Comparison of ENCODE assay signal across 8 cellular contexts in the genomic region with DNA sequence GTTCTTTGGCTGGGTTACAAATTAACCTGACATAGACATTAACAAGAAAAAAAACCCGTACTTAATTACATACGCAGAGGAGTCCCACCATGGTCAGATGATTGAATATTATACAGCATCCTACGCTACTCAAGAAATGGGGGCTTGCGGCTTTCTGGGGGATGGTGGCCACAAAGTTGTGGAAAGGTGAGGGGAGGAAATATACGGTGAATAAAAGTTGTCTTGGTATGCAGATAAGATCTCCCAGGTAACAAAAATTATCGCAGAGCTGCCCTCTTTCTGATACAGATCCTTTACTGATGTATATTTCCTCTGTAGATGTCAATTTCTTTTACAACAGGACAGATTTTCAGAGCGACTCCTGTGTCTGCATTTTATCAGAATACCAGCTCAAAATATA. TPM values are rescaled to one million over a fixed set of nuclear protein-coding genes. Genes with fewer than 3 reads are reported as not detected.
DNase-seq lines count a peak whose midpoint lies in the region; ATAC-seq and TF ChIP-seq lines count a peak whose summit lies in the region.

No MANE protein-coding gene starts in this region.

- peak; percentile 18 for DNase-seq in RKO (ENCODE audit: low spot score)
- DNase-seq in erythroblast (lab: John Stamatoyannopoulos, UW) = peak; percentile 35 to 54
- no peak for DNase-seq in trophoblast cell
- DNase-seq in NCI-H226 = no peak
- no peak for DNase-seq in NCI-H2196 (lab: John Stamatoyannopoulos, UW; ENCODE audit: unreplicated experiment)
- DNase-seq in SK-N-DZ (ENCODE audit: low spot score) = no peak

- no peak overlapping the region for H2BK12ac ChIP-seq in trophoblast cell (ENCODE audit: low read length)

- H3K9me3 ChIP-seq in ES-I3 (ENCODE audit: control insufficient read depth, insufficient read depth, low read length) = no peaks in the 10 kb centered on the region
- H3K9me3 ChIP-seq in trophoblast cell (ENCODE audit: insufficient read depth, low read depth, low read length) = no peaks in the 10 kb centered on the region

- H3K9ac ChIP-seq in ES-I3 (ENCODE audit: low read depth, low read length) (peak overlapping the region; percentile 91), trophoblast cell (ENCODE audit: low read length) (peak overlapping the region; percentile 86)

- no peak for ATAC-seq in activated CD4-positive, CD25-positive, alpha-beta regulatory T cell treated with anti-CD3 and anti-CD28 coated beads, Interleukin-2, amount 50 U/mL, for 24 hours

- H2BK5ac ChIP-seq in trophoblast cell (ENCODE audit: low read depth, low read length, poor library complexity) = no peak overlapping the region

- H3K23ac ChIP-seq in trophoblast cell (ENCODE audit: low read length) = no peak overlapping the region

- no peaks in the 10 kb centered on the region for H3K27me3 ChIP-seq in trophoblast cell (ENCODE audit: insufficient read depth, low read length)

- H3K79me2 ChIP-seq in trophoblast cell (ENCODE audit: control insufficient read depth, insufficient read depth, low read length, poor library complexity) = peaks cover 12% of the 10 kb centered on the region

- H3K36me3 ChIP-seq in ES-I3 (ENCODE audit: insufficient read depth, low read length) = peaks cover 2% of the 10 kb centered on the region
- peaks cover 2 to 3% of the 10 kb centered on the region in 2 experiments for H3K36me3 ChIP-seq in trophoblast cell (ENCODE audit: control insufficient read depth in 1 of 2, insufficient read depth in 2 of 2, low read length in 2 of 2)

- no CpG with 5 or more reads among the region's 7 CpGs for WGBS in trophoblast cell (ENCODE audit: extremely low coverage, insufficient coverage, insufficient read length)

- peaks cover 8% of the 10 kb centered on the region for H3K79me1 ChIP-seq in trophoblast cell (ENCODE audit: low read length)

- H3K18ac ChIP-seq in trophoblast cell (ENCODE audit: low read length) = no peak overlapping the region

- H4K91ac ChIP-seq in trophoblast cell (ENCODE audit: low read depth, low read length) = no peak overlapping the region

- H4K12ac ChIP-seq in trophoblast cell (ENCODE audit: low read depth, low read length) = no peak overlapping the region

- peak overlapping the region; percentile 100 for H3K4ac ChIP-seq in trophoblast cell (ENCODE audit: low read depth, low read length)

- no peak overlapping the region for H2AFZ ChIP-seq in trophoblast cell (ENCODE audit: insufficient read depth, low read length, poor library complexity)

- H2BK120ac ChIP-seq in trophoblast cell (ENCODE audit: insufficient read depth, low read length, poor library complexity) = no peak overlapping the region

- no peak overlapping the region for H3K27ac ChIP-seq in trophoblast cell (ENCODE audit: low read depth, low read length)

- H3K4me3 ChIP-seq in trophoblast cell (ENCODE audit: low read depth, low read length) = peak overlapping the region; percentile 66

- H4K8ac ChIP-seq in trophoblast cell (ENCODE audit: low read depth, low read length) = no peak overlapping the region

- peak overlapping the region; percentile 98 for H3K4me2 ChIP-seq in trophoblast cell (ENCODE audit: low read length)

- H2AK5ac ChIP-seq in trophoblast cell (ENCODE audit: low read length) = no peak overlapping the region

- no peak for TF ChIP-seq POLR2A in erythroblast (IDR thresholded peaks at IDR 0.05; ENCODE audit: low read length)

- H3K4me1 ChIP-seq in ES-I3 (ENCODE audit: insufficient read depth, low read length) (peaks cover 9% of the 10 kb centered on the region; the same call in 1 of the 2 replicates), trophoblast cell (ENCODE audit: control insufficient read depth in 1 of 2, insufficient read depth in 2 of 2, low read length in 2 of 2) (no peaks in the 10 kb centered on the region)

- H3K14ac ChIP-seq in trophoblast cell (ENCODE audit: low read length) = no peak overlapping the region

RNA-seq across cellular contexts. Expression of a gene that starts 0.9 kb away (rescaled TPM):
- 18.9 and 19.1 TPM in 2 replicates for polyA plus RNA-seq in trophoblast cell (2013)
- 75.8 and 81.5 TPM in 2 replicates for polyA plus RNA-seq in SK-N-DZ (2014; cell fraction: cytosol; rRNA removed)
- polyA plus RNA-seq in SK-N-DZ (2014; cell fraction: nucleus; rRNA removed) = 42.2 and 65.6 TPM in 2 replicates

RNA-seq across cellular contexts. Expression of a gene that starts 1.1 kb away (rescaled TPM):
- polyA plus RNA-seq in trophoblast cell (2013) = 25.2 and 27.9 TPM in 2 replicates
- 72.8 and 73.0 TPM in 2 replicates for polyA plus RNA-seq in SK-N-DZ (2014; cell fraction: cytosol; rRNA removed)
- polyA plus RNA-seq in SK-N-DZ (2014; cell fraction: nucleus; rRNA removed) = 68.5 and 82.1 TPM in 2 replicates

RNA-seq across cellular contexts. Expression of a gene that starts 28.2 kb away (rescaled TPM):
- polyA plus RNA-seq in trophoblast cell (2013) = 0.06 and 0.07 TPM in 2 replicates
- 0.03 TPM in 2 replicates for polyA plus RNA-seq in SK-N-DZ (2014; cell fraction: cytosol; rRNA removed)
- 0.09 and 0.28 TPM in 2 replicates for polyA plus RNA-seq in SK-N-DZ (2014; cell fraction: nucleus; rRNA removed)

Comparison
In these comparisons a context has a peak if more than half of its experiments do, and no peak if none do; other contexts are left out.
1. DNase-seq: peak in RKO (single experiment) and erythroblast (2 of 2); none in trophoblast cell (0 of 2), NCI-H226 (single experiment), NCI-H2196 (single experiment) and SK-N-DZ (single experiment).